Comparison of ENCODE assay signal across 1 cellular context in the genomic region with DNA sequence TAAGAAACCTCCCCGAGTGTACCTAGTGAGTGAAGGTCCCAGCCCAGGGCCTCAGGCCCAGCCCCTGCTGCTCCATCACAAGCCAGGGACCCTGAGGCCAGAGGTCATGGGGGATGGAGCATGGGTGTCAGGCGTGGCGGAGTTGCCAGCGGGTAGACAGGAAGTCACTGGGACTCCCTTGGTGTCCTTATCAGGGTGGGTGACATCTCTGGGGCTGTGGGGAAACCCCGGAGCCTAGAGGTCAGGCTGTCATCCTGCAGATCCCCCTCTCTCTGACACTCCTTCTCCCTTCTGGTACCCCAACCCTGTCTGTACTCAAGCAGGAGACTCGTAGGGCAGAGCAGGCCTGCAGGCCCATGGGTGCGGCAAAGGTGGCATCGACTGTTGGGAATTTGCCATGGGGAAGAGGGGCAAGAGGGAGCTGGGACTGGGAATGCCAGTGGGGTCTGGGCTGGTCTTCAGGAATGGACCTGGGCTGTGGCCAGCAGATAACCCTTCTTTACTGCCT.
TF ChIP-seq lines count a peak whose summit lies in the region.

No MANE protein-coding gene starts in this region.

TF ChIP-seq in IMR-90, 13 proteins besides CTCF, POLR2A, EP300 and RAD21:
- TF ChIP-seq BHLHE40 (IDR thresholded peaks at IDR 0.05; ENCODE audit: low read depth, low read length) (no peak), MAFK (IDR thresholded peaks at IDR 0.05; ENCODE audit: low read depth, low read length) (no peak), FOS (IDR thresholded peaks at IDR 0.05; ENCODE audit: low read depth, low read length) (no peak), MXI1 (IDR thresholded peaks at IDR 0.05; ENCODE audit: borderline replicate concordance, low read depth, low read length) (no peak), CEBPB (IDR thresholded peaks at IDR 0.05; ENCODE audit: low read depth, low read length) (no peak), MAZ (IDR thresholded peaks at IDR 0.05; ENCODE audit: borderline replicate concordance, low read depth, low read length) (no peak), NFE2L2 (IDR thresholded peaks at IDR 0.05; ENCODE audit: low read depth, low read length) (no peak), RCOR1 (IDR thresholded peaks at IDR 0.05; ENCODE audit: insufficient replicate concordance, low read length) (no peak), CHD1 (IDR thresholded peaks at IDR 0.05; ENCODE audit: low read depth, low read length) (no peak), RFX5 (IDR thresholded peaks at IDR 0.05; ENCODE audit: low read depth, low read length) (no peak), SMC3 (IDR thresholded peaks at IDR 0.05; ENCODE audit: low read depth, low read length) (no peak)
- TF ChIP-seq, protein P1, sequence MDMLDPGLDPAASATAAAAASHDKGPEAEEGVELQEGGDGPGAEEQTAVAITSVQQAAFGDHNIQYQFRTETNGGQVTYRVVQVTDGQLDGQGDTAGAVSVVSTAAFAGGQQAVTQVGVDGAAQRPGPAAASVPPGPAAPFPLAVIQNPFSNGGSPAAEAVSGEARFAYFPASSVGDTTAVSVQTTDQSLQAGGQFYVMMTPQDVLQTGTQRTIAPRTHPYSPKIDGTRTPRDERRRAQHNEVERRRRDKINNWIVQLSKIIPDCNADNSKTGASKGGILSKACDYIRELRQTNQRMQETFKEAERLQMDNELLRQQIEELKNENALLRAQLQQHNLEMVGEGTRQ (IDR thresholded peaks at IDR 0.05; ENCODE audit: low read depth, low read length) = no peak
- TF ChIP-seq, protein P2, sequence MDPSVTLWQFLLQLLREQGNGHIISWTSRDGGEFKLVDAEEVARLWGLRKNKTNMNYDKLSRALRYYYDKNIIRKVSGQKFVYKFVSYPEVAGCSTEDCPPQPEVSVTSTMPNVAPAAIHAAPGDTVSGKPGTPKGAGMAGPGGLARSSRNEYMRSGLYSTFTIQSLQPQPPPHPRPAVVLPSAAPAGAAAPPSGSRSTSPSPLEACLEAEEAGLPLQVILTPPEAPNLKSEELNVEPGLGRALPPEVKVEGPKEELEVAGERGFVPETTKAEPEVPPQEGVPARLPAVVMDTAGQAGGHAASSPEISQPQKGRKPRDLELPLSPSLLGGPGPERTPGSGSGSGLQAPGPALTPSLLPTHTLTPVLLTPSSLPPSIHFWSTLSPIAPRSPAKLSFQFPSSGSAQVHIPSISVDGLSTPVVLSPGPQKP (IDR thresholded peaks at IDR 0.05; ENCODE audit: borderline replicate concordance, low read depth, low read length) = no peak
TF ChIP-seq in IMR-90: peak in this region for 0.
